8 cellular contexts compared by ENCODE assay signal in the genomic region with DNA sequence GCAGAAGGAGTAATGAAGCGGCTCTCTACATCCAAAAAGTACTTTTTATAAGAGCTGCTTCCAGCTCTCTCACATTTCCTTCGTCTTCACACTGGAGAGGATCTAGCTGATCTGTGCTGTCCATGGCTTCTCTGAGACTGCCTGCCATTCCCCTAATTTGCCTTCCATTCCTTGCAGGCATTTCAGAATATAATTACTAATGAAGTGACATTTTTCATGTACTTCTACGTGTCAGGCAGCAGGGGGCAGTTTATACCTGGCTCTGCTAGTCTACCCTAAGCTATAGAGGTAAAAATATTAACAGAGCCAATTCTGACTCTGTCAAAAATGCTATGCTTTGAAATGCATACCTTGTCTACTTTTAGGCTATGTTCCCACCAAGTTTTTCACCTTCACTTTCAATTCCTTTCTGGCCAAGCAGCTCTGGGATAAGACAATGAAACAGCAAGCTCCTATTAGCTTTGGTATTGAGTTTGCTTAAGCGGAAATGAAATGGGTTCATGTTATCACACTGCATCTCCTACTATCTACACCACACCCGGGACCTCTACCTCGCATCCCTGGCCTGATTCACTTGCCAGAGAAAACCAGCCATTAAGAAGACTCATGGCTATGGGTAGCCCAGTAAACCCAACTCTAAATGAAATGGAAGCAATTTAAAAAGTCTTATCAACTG.
DNase-seq lines count a peak whose midpoint lies in the region; ATAC-seq lines count a peak whose summit lies in the region.

No MANE protein-coding gene starts in this region.

- H3K9ac ChIP-seq in NT2/D1 (ENCODE audit: insufficient read length, low read depth) = no peak overlapping the region

- no peaks in the 10 kb centered on the region for H3K27me3 ChIP-seq in NT2/D1 (ENCODE audit: insufficient read depth, insufficient read length)

- H3K27ac Mint-ChIP-seq in activated T-helper 1 cell treated with anti-CD3 and anti-CD28 coated beads, Interleukin-12 subunit alpha, Interleukin-12 subunit beta, Interleukin-2, Interleukin-4 antibody, amounts not matched to agents 30 ng/mL and 10 ng/mL and 1 ng/mL, durations not matched to agents 14 hours and 24 hours and 36 hours = no peak overlapping the region

- DNase-seq in DMS53 (lab: John Stamatoyannopoulos, UW) = peak; percentile 71
- DNase-seq in NT2/D1 (ENCODE audit: low read depth, low spot score) = peak; percentile 9
- peak; percentile 34 for DNase-seq in dedifferentiated amniotic fluid mesenchymal stem cell (ENCODE audit: extremely low spot score)
- DNase-seq in medulla oblongata (ENCODE audit: extremely low spot score) = peak; percentile 29
- no peak for DNase-seq in activated T-helper 1 cell treated with anti-CD3 and anti-CD28 coated beads, Interleukin-12 subunit alpha, Interleukin-12 subunit beta, Interleukin-2, Interleukin-4 antibody, amounts not matched to agents 30 ng/mL and 10 ng/mL and 1 ng/mL, durations not matched to agents 14 hours and 24 hours and 36 hours (ENCODE audit: low spot score)

- H3K4me1 ChIP-seq in NT2/D1 (ENCODE audit: insufficient read depth, insufficient read length) = no peaks in the 10 kb centered on the region

- no peak overlapping the region for H3K4me3 Mint-ChIP-seq in activated T-helper 1 cell treated with anti-CD3 and anti-CD28 coated beads, Interleukin-12 subunit alpha, Interleukin-12 subunit beta, Interleukin-2, Interleukin-4 antibody, amounts not matched to agents 30 ng/mL and 10 ng/mL and 1 ng/mL, durations not matched to agents 14 hours and 24 hours and 36 hours

- intact Hi-C loops in activated T-helper 1 cell treated with anti-CD3 and anti-CD28 coated beads, Interleukin-12 subunit alpha, Interleukin-12 subunit beta, Interleukin-2, Interleukin-4 antibody, amounts not matched to agents 30 ng/mL and 10 ng/mL and 1 ng/mL, durations not matched to agents 14 hours and 24 hours and 36 hours (cut with micrococcal nuclease) = loop anchor here (5.0 to 10.0 kb wide), 3 partner anchors 57 to 201 kb away; a partner anchor contains a TSS

- H3K36me3 ChIP-seq in NT2/D1 (ENCODE audit: insufficient read depth, insufficient read length, low read length) = no peaks in the 10 kb centered on the region

- no peaks in the 10 kb centered on the region for H3K36me3 Mint-ChIP-seq in activated T-helper 1 cell treated with anti-CD3 and anti-CD28 coated beads, Interleukin-12 subunit alpha, Interleukin-12 subunit beta, Interleukin-2, Interleukin-4 antibody, amounts not matched to agents 30 ng/mL and 10 ng/mL and 1 ng/mL, durations not matched to agents 14 hours and 24 hours and 36 hours (ENCODE audit: low read depth)

- ATAC-seq in GM19035 (IDR thresholded peaks at IDR 0.05; ENCODE audit: unreplicated experiment) (peak; percentile 84), HG03432 (IDR thresholded peaks at IDR 0.05; ENCODE audit: unreplicated experiment) (peak; percentile 86), GM21737 (IDR thresholded peaks at IDR 0.05; ENCODE audit: unreplicated experiment) (no peak)

- H3K9me3 ChIP-seq in NT2/D1 (ENCODE audit: insufficient read depth, low read length) = no peaks in the 10 kb centered on the region

- H3K4me3 ChIP-seq in NT2/D1 (ENCODE audit: insufficient read length, low read depth) = no peak overlapping the region

- peaks cover 3% of the 10 kb centered on the region for H3K27me3 Mint-ChIP-seq in activated T-helper 1 cell treated with anti-CD3 and anti-CD28 coated beads, Interleukin-12 subunit alpha, Interleukin-12 subunit beta, Interleukin-2, Interleukin-4 antibody, amounts not matched to agents 30 ng/mL and 10 ng/mL and 1 ng/mL, durations not matched to agents 14 hours and 24 hours and 36 hours (ENCODE audit: insufficient read depth)

- H3K4me1 Mint-ChIP-seq in activated T-helper 1 cell treated with anti-CD3 and anti-CD28 coated beads, Interleukin-12 subunit alpha, Interleukin-12 subunit beta, Interleukin-2, Interleukin-4 antibody, amounts not matched to agents 30 ng/mL and 10 ng/mL and 1 ng/mL, durations not matched to agents 14 hours and 24 hours and 36 hours (ENCODE audit: low read depth) = no peaks in the 10 kb centered on the region

- no peaks in the 10 kb centered on the region for H3K9me3 Mint-ChIP-seq in activated T-helper 1 cell treated with anti-CD3 and anti-CD28 coated beads, Interleukin-12 subunit alpha, Interleukin-12 subunit beta, Interleukin-2, Interleukin-4 antibody, amounts not matched to agents 30 ng/mL and 10 ng/mL and 1 ng/mL, durations not matched to agents 14 hours and 24 hours and 36 hours
